17 cellular contexts compared by ENCODE assay signal in genomic region chr13:35961461-35962220, GRCh38.
DNase-seq lines count a peak whose midpoint lies in the region; ATAC-seq, FAIRE-seq and TF ChIP-seq lines count a peak whose summit lies in the region.
"Had no signal": no experiment of that assay in that cellular context is flagged by ENCODE, and none has a peak within 500 bp of the region (broad histone marks: within the 10 kb centered on the region; RNA-seq: fewer than 3 reads in every experiment).

No MANE protein-coding gene starts in this region.

- peak; percentile 17 for TF ChIP-seq CTCF in C4-2B (conservative IDR thresholded peaks at IDR 0.05)
- TF ChIP-seq CTCF in PC-9 (conservative IDR thresholded peaks at IDR 0.05) = peak; percentile 71
- peak; percentile 47 for TF ChIP-seq CTCF in neural crest cell (conservative IDR thresholded peaks at IDR 0.05)
- TF ChIP-seq CTCF in activated CD8-positive, alpha-beta T cell treated with anti-CD3 and anti-CD28 coated beads for 36 hours (IDR thresholded peaks at IDR 0.05) = no peak

- no TSS peak for BruUV-seq in PC-9 (replicated peaks; lab: Mats Ljungman, UMichigan)

- CTCF ChIA-PET in PC-9 (lab: Charles Lee) = no interaction called here
- CTCF ChIA-PET in activated CD8-positive, alpha-beta T cell treated with anti-CD3 and anti-CD28 coated beads for 36 hours (lab: Charles Lee) = interaction anchor here (1.3 kb wide), 1 partner anchor 17 kb away, joined by 3 read pairs; no protein-coding TSS in a partner anchor

- H3K4me1 Mint-ChIP-seq in neural crest cell (peaks cover 5% of the 10 kb centered on the region), T-helper 17 cell (no peaks in the 10 kb centered on the region)
- no peaks in the 10 kb centered on the region for H3K4me1 Mint-ChIP-seq in activated CD8-positive, alpha-beta T cell treated with anti-CD3 and anti-CD28 coated beads for 36 hours (ENCODE audit: low read depth)
- H3K4me1 Mint-ChIP-seq: CD4-positive, alpha-beta memory T cell had no signal

- peaks cover 3% of the 10 kb centered on the region for H3K36me3 Mint-ChIP-seq in neural crest cell (ENCODE audit: low read depth)
- no peaks in the 10 kb centered on the region for H3K36me3 Mint-ChIP-seq in T-helper 17 cell (ENCODE audit: low read depth)
- no peaks in the 10 kb centered on the region for H3K36me3 Mint-ChIP-seq in activated CD8-positive, alpha-beta T cell treated with anti-CD3 and anti-CD28 coated beads for 36 hours (ENCODE audit: low read depth)
- H3K36me3 Mint-ChIP-seq: CD4-positive, alpha-beta memory T cell had no signal

- H3K4me2 ChIP-seq in PC-9 = no peak overlapping the region

- no peaks in the 10 kb centered on the region for H3K9me3 ChIP-seq in PC-9 (ENCODE audit: insufficient read depth, low read depth)
- no peaks in the 10 kb centered on the region for H3K9me3 ChIP-seq in T-helper 17 cell (ENCODE audit: control insufficient read depth, low read length, poor library complexity, severe bottlenecking)
- H3K9me3 ChIP-seq: HAP-1, stomach had no signal

- H3K27ac Mint-ChIP-seq in neural crest cell (ENCODE audit: unreplicated experiment) (no peak overlapping the region), T-helper 17 cell (no peak overlapping the region)
- H3K27ac Mint-ChIP-seq in activated CD8-positive, alpha-beta T cell treated with anti-CD3 and anti-CD28 coated beads for 36 hours = no peak overlapping the region
- H3K27ac Mint-ChIP-seq: CD4-positive, alpha-beta memory T cell had no signal

- H3K4me3 Mint-ChIP-seq in neural crest cell (no peak overlapping the region), T-helper 17 cell (no peak overlapping the region)
- no peak overlapping the region for H3K4me3 Mint-ChIP-seq in activated CD8-positive, alpha-beta T cell treated with anti-CD3 and anti-CD28 coated beads for 36 hours
- H3K4me3 Mint-ChIP-seq: CD4-positive, alpha-beta memory T cell had no signal

- DNase-seq in PC-9 = no peak
- no peak for DNase-seq in neural crest cell (ENCODE audit: low read depth, low spot score)
- DNase-seq in NCI-H2227 (lab: John Stamatoyannopoulos, UW; ENCODE audit: unreplicated experiment) = no peak
- DNase-seq in NCI-H446 treated with DMSO at 0.1 percent for 48 hours (lab: John Stamatoyannopoulos, UW) = no peak
- no peak for DNase-seq in T-helper 17 cell
- DNase-seq in activated CD8-positive, alpha-beta T cell treated with anti-CD3 and anti-CD28 coated beads for 36 hours = no peak
- DNase-seq: CD4-positive, alpha-beta memory T cell; NCI-H1436 treated with DMSO at 0.1 percent for 48 hours; NCI-H748 treated with DMSO at 0.1 percent for 48 hours; retina; stomach had no signal

- ATAC-seq in T-helper 17 cell = no peak
- no peak for ATAC-seq in activated CD8-positive, alpha-beta T cell treated with anti-CD3 and anti-CD28 coated beads for 36 hours
- ATAC-seq: activated CD4-positive, CD25-positive, alpha-beta regulatory T cell treated with anti-CD3 and anti-CD28 coated beads, Interleukin-2, amount 50 U/mL, for 24 hours had no signal

- H3K27me3 Mint-ChIP-seq in neural crest cell (ENCODE audit: low read depth) (no peaks in the 10 kb centered on the region), T-helper 17 cell (no peaks in the 10 kb centered on the region)
- no peaks in the 10 kb centered on the region for H3K27me3 Mint-ChIP-seq in activated CD8-positive, alpha-beta T cell treated with anti-CD3 and anti-CD28 coated beads for 36 hours

- intact Hi-C loops in PC-9 (cut with micrococcal nuclease; ENCODE audit: unreplicated experiment) = no loop called here
- intact Hi-C loops in activated CD8-positive, alpha-beta T cell treated with anti-CD3 and anti-CD28 coated beads for 36 hours (cut with micrococcal nuclease) = no loop called here

- H3K27ac ChIP-seq in C4-2B (no peak overlapping the region), PC-9 (no peak overlapping the region)
- H3K27ac ChIP-seq: brain microvascular endothelial cell, epithelial cell of prostate, stomach had no signal

- H3K27me3 ChIP-seq in PC-9 (ENCODE audit: insufficient read depth, low read depth) = no peaks in the 10 kb centered on the region
- H3K27me3 ChIP-seq: brain microvascular endothelial cell, stomach had no signal

- H3F3A ChIP-seq in PC-9 (ENCODE audit: insufficient read depth, low read depth) = no peaks in the 10 kb centered on the region

- peaks cover 8% of the 10 kb centered on the region for H3K9me3 Mint-ChIP-seq in neural crest cell
- no peaks in the 10 kb centered on the region for H3K9me3 Mint-ChIP-seq in activated CD8-positive, alpha-beta T cell treated with anti-CD3 and anti-CD28 coated beads for 36 hours

- H3K79me2 ChIP-seq in PC-9 (ENCODE audit: low read depth) = no peaks in the 10 kb centered on the region

- H3K4me1 ChIP-seq in PC-9 (replicated peaks; ENCODE audit: insufficient read depth) = peaks cover 8% of the 10 kb centered on the region; the same call in 1 of the 2 replicates

- POLR2A ChIA-PET in PC-9 (lab: Charles Lee; ENCODE audit: unreplicated experiment) = no interaction called here
- POLR2A ChIA-PET in activated CD8-positive, alpha-beta T cell treated with anti-CD3 and anti-CD28 coated beads for 36 hours (lab: Charles Lee) = no interaction called here

- no peak overlapping the region for H2AFZ ChIP-seq in PC-9

- H3K36me3 ChIP-seq in PC-9 (ENCODE audit: low read depth) = no peaks in the 10 kb centered on the region
- H3K36me3 ChIP-seq: brain microvascular endothelial cell, HAP-1, stomach had no signal

- H4K20me1 ChIP-seq in PC-9 (ENCODE audit: insufficient read depth) = no peaks in the 10 kb centered on the region

- no peaks in the 10 kb centered on the region for H3K9me2 ChIP-seq in PC-9 (ENCODE audit: insufficient read depth)

- peak; percentile 35 for FAIRE-seq in endometrium (lab: Jason Lieb, UNC)

- H3K4me3 ChIP-seq in PC-9 = no peak overlapping the region
- H3K4me3 ChIP-seq: HAP-1, stomach had no signal
